18 cellular contexts compared by ENCODE assay signal in the genomic region with DNA sequence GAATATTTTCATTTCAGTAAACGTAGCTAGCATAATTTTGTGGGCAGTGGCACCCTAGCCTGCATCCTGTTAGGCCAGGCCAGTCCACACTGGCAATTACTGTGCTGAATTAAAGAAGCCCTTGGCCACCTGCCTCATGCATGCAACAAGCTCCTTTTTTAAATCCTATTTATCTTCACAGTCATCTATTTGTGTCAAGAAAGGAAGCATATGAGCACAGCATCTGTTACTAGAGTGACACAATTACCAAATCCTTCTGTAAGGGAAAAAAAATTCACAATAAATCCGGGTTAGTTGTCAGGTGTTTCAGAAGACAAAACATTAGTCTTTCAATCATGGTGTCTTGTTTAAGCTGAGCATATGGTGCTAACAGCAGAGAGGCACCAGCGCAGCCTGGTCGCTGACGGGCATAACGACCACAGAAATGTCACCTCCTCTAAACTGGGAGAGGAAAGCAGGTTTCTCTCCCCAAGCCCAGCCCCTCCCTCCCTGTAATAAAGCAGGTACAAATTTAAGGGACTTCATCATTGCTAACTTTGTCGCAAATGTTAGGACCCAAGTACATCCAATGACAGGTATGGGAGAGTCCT.
DNase-seq lines count a peak whose midpoint lies in the region; ATAC-seq and TF ChIP-seq lines count a peak whose summit lies in the region.
"Had no signal": no experiment of that assay in that cellular context is flagged by ENCODE, and none has a peak within 500 bp of the region (broad histone marks: within the 10 kb centered on the region; RNA-seq: fewer than 3 reads in every experiment).

No MANE protein-coding gene starts in this region.

- DNase-seq in NCI-H748 (lab: John Stamatoyannopoulos, UW; ENCODE audit: unreplicated experiment) (peak; percentile 26), NCI-H748 treated with DMSO at 0.1 percent for 48 hours (lab: John Stamatoyannopoulos, UW) (no peak), WERI-Rb-1 (peak; percentile 82), superior temporal gyrus (ENCODE audit: extremely low spot score) (peak; percentile 75), GM13976 (ENCODE audit: low spot score) (no peak)
- DNase-seq in stimulated activated naive CD4-positive, alpha-beta T cell treated with Interleukin-2 at 50 U/mL for 16 hours (lab: John Stamatoyannopoulos, UW): no peak
- DNase-seq: activated CD4-positive, alpha-beta T cell treated with anti-CD3 and anti-CD28 coated beads for 1 hour; activated T-cell treated with anti-CD3 and anti-CD28 coated beads, Interleukin-2, amount 50 U/mL, for 48 hours; IMR-90; NCI-H1436 treated with DMSO at 0.1 percent for 48 hours; NCI-H226; stimulated activated CD8-positive, alpha-beta memory T cell treated with anti-CD3 and anti-CD28 coated beads, Interleukin-4, amount 100 ng/mL, for 48 hours had no signal

- peak overlapping the region; percentile 85 for H3K27ac ChIP-seq in WERI-Rb-1
- H3K27ac ChIP-seq in layer of hippocampus (ENCODE audit: low read depth, low read length): peak overlapping the region; percentile 88
- H3K27ac ChIP-seq: coronary artery, left lung, suprapubic skin had no signal

- H3K9me3 ChIP-seq in WERI-Rb-1 (ENCODE audit: severe bottlenecking): no peaks in the 10 kb centered on the region
- H3K9me3 ChIP-seq: left lung, mucosa of descending colon, suprapubic skin had no signal

- H3K27me3 ChIP-seq in WERI-Rb-1 (ENCODE audit: insufficient read depth, low read depth, severe bottlenecking) (no peaks in the 10 kb centered on the region), layer of hippocampus (ENCODE audit: control insufficient read depth, insufficient read depth, low read length) (no peaks in the 10 kb centered on the region)

- in situ Hi-C loops in GM13976 (cut with MboI; ENCODE audit: low sequenced_read_pairs, unreplicated experiment): no loop called here

- TF ChIP-seq CTCF in WERI-Rb-1 (IDR thresholded peaks at IDR 0.05; ENCODE audit: low read depth, low read length): no peak
- TF ChIP-seq CTCF in GM13976 (IDR thresholded peaks at IDR 0.05; ENCODE audit: borderline replicate concordance, control extremely low read depth, extremely low read depth, insufficient read depth, missing control alignments): no peak

- peak overlapping the region; percentile 63 for H3K4me3 ChIP-seq in WERI-Rb-1 (ENCODE audit: low read depth, low read length)
- H3K4me3 ChIP-seq: left lung, mucosa of descending colon had no signal

- no peak for ATAC-seq in HG02938 (IDR thresholded peaks at IDR 0.05; ENCODE audit: unreplicated experiment)

- peaks cover 22% of the 10 kb centered on the region for H3K36me3 ChIP-seq in WERI-Rb-1
- H3K36me3 ChIP-seq: left lung, suprapubic skin had no signal

Comparison
In these comparisons a context has a peak if more than half of its experiments do, and no peak if none do; other contexts are left out.
1. DNase-seq: peak in NCI-H748 (single experiment), WERI-Rb-1 (single experiment) and superior temporal gyrus (single experiment); none in NCI-H748 treated with DMSO at 0.1 percent for 48 hours (single experiment), GM13976 (single experiment) and stimulated activated naive CD4-positive, alpha-beta T cell treated with Interleukin-2 at 50 U/mL for 16 hours (single experiment).